In the genomic region with DNA sequence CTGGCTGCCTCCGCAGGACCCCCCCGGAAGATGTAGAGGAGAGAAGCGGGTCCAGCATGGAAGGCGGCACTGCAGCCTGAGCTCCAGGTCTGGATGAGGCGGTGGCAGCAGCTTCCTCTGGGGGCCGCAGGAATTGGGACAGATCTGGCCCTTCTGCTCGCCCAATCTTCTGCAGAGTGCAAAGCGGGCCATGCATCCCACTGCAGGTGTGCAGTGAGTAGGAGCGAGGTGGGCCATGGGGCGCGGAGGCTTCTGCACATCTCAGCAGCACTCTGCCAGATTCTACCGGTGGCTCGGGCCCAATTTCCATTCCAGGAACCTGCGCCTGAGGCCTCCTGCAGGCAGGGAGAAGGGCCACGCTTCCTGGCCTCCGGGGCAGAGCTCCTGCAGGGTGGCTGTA, we compare ENCODE assay signal across 20 cellular contexts.
A peak's percentile ranks its signal among the peaks of the same experiment; 100 is the strongest.
DNase-seq lines count a peak whose midpoint lies in the region; ATAC-seq and TF ChIP-seq lines count a peak whose summit lies in the region.
"Had no signal": no experiment of that assay in that cellular context is flagged by ENCODE, and none has a peak within 500 bp of the region (broad histone marks: within the 10 kb centered on the region; RNA-seq: fewer than 3 reads in every experiment).

No MANE protein-coding gene starts in this region.

- H3K4me3 Mint-ChIP-seq in central memory CD8-positive, alpha-beta T cell: peak overlapping the region; percentile 18
- no peak overlapping the region for H3K4me3 Mint-ChIP-seq in neural progenitor cell
- H3K4me3 Mint-ChIP-seq: B cell; CD8-positive, alpha-beta memory T cell; H9 had no signal

- peaks cover 10% of the 10 kb centered on the region for H3K36me3 Mint-ChIP-seq in central memory CD8-positive, alpha-beta T cell (ENCODE audit: insufficient read depth)
- peaks cover 3% of the 10 kb centered on the region for H3K36me3 Mint-ChIP-seq in neural progenitor cell

- H3K9ac ChIP-seq in HCT116 (ENCODE audit: low read length) (no peak overlapping the region), neural progenitor cell (no peak overlapping the region)

- peak; percentile 52; the same call in 1 of the 2 replicates for ATAC-seq in HCT116
- no peak for ATAC-seq in central memory CD8-positive, alpha-beta T cell (replicated peaks; ENCODE audit: extremely low read depth, poor library complexity, severe bottlenecking)
- ATAC-seq: GM12878 had no signal

- H4K20me1 ChIP-seq in HCT116 (ENCODE audit: insufficient read depth) (no peaks in the 10 kb centered on the region), neural progenitor cell (ENCODE audit: low read depth) (peaks cover 40% of the 10 kb centered on the region)

- H3K4me1 ChIP-seq in HCT116 (ENCODE audit: control insufficient read depth in 1 of 2, insufficient read depth in 2 of 2, low read length in 2 of 2) (no peaks in the 10 kb centered on the region), neural progenitor cell (peaks cover 10% of the 10 kb centered on the region), breast epithelium (no peaks in the 10 kb centered on the region)

- H3K27ac Mint-ChIP-seq in central memory CD8-positive, alpha-beta T cell (ENCODE audit: low read depth): peak overlapping the region; percentile 41
- peak overlapping the region; percentile 57 for H3K27ac Mint-ChIP-seq in neural progenitor cell
- H3K27ac Mint-ChIP-seq: B cell had no signal

- DNase-seq in HCT116 (ENCODE audit: low read depth, low spot score) (no peak), neural progenitor cell (ENCODE audit: low spot score) (no peak), posterior cingulate gyrus (no peak), AG08395 (ENCODE audit: low spot score) (no peak), breast epithelium (ENCODE audit: low spot score in 2 of 2) (no peak)
- DNase-seq in central memory CD8-positive, alpha-beta T cell (ENCODE audit: low spot score in 2 of 2): no peak
- no peak for DNase-seq in activated CD4-positive, alpha-beta T cell treated with anti-CD3 and anti-CD28 coated beads, Interleukin-2, amount 50 U/mL, for 48 hours
- DNase-seq: 8988T; CD8-positive, alpha-beta memory T cell; COR-L47; DMS 273 treated with DMSO at 0.1 percent for 48 hours; DMS53; DND-41; EL; GOT3; H9 had no signal

- BruUV-seq in HCT116 (replicated peaks; lab: Mats Ljungman, UMichigan): no TSS peak

- CTCF ChIA-PET in HCT116 (lab: Charles Lee): no interaction called here

- H2AFZ ChIP-seq in HCT116 (ENCODE audit: low read depth, low read length, poor library complexity, severe bottlenecking) (no peak overlapping the region), neural progenitor cell (replicated peaks) (no peak overlapping the region)

- intact Hi-C loops in HCT116 (cut with micrococcal nuclease): no loop called here
- intact Hi-C loops in posterior cingulate gyrus (cut with DNase I): no loop called here
- intact Hi-C loops in breast epithelium (cut with DNase I; ENCODE audit: low total_unique reads): no loop called here

- H3K4me1 Mint-ChIP-seq in central memory CD8-positive, alpha-beta T cell: peaks cover 37% of the 10 kb centered on the region
- H3K4me1 Mint-ChIP-seq in neural progenitor cell: peaks cover 35% of the 10 kb centered on the region

- TF ChIP-seq POLR2A in HCT116 (IDR thresholded peaks at IDR 0.05; ENCODE audit: borderline replicate concordance, extremely low read depth, insufficient read depth, insufficient read length) (no peak), breast epithelium (IDR thresholded peaks at IDR 0.05) (no peak)

- H3K27me3 Mint-ChIP-seq in central memory CD8-positive, alpha-beta T cell: no peaks in the 10 kb centered on the region
- peaks cover 9% of the 10 kb centered on the region for H3K27me3 Mint-ChIP-seq in neural progenitor cell (ENCODE audit: insufficient read depth, low read depth)
- H3K27me3 Mint-ChIP-seq: B cell; CD8-positive, alpha-beta memory T cell had no signal

- POLR2A ChIA-PET in HCT116 (lab: Charles Lee): no interaction called here

- no peaks in the 10 kb centered on the region for H3K36me3 ChIP-seq in HCT116 (ENCODE audit: control insufficient read depth in 1 of 2, insufficient read depth in 2 of 2, low read length in 2 of 2)
- H3K36me3 ChIP-seq in neural progenitor cell: no peaks in the 10 kb centered on the region
- H3K36me3 ChIP-seq in breast epithelium: no peaks in the 10 kb centered on the region

- H3K4me2 ChIP-seq in HCT116 (ENCODE audit: low read length): no peak overlapping the region
- H3K4me2 ChIP-seq in neural progenitor cell: no peak overlapping the region

- H3K79me2 ChIP-seq in HCT116 (ENCODE audit: insufficient read depth, low read length) (no peaks in the 10 kb centered on the region), neural progenitor cell (ENCODE audit: low read depth) (no peaks in the 10 kb centered on the region)

- RAD21 ChIA-PET in HCT116 (lab: Charles Lee; ENCODE audit: low non-redundant PET in 1 of 2, low total read pairs in 2 of 2, uncharacterized antibody in 2 of 2, unreplicated experiment in 2 of 2): no interaction called here

- TF ChIP-seq CTCF in HCT116 (IDR thresholded peaks at IDR 0.05 in 2 of 3, conservative IDR thresholded peaks at IDR 0.05 in 1 of 3; ENCODE audit: borderline replicate concordance in 1 of 3, insufficient read depth in 1 of 3, low read depth in 2 of 3, low read length in 2 of 3): no peak
- no peak for TF ChIP-seq CTCF in neural progenitor cell (IDR thresholded peaks at IDR 0.05)
- no peak for TF ChIP-seq CTCF in breast epithelium (IDR thresholded peaks at IDR 0.05)

- no peaks in the 10 kb centered on the region for H3K9me2 ChIP-seq in HCT116 (ENCODE audit: insufficient read depth)

- H3K9me3 Mint-ChIP-seq in central memory CD8-positive, alpha-beta T cell: no peaks in the 10 kb centered on the region
- H3K9me3 Mint-ChIP-seq in neural progenitor cell: peaks cover 5% of the 10 kb centered on the region
- H3K9me3 Mint-ChIP-seq: CD8-positive, alpha-beta memory T cell had no signal

- no peak for TF ChIP-seq RAD21 in HCT116 (IDR thresholded peaks at IDR 0.05; ENCODE audit: low read depth)

- peaks cover 4% of the 10 kb centered on the region for H3F3A ChIP-seq in neural progenitor cell (ENCODE audit: low read depth)

- H3K4me3 ChIP-seq in HCT116 (replicated peaks in 1 of 2; ENCODE audit: low read depth in 1 of 2, low read length in 2 of 2): no peak overlapping the region
- no peak overlapping the region for H3K4me3 ChIP-seq in neural progenitor cell
- H3K4me3 ChIP-seq in breast epithelium: no peak overlapping the region
- H3K4me3 ChIP-seq: BLaER1 treated with 17β-estradiol and CSF1 and Interleukin-3, amounts not matched to agents 10 nM and 100 nM; GM12878 had no signal

- H3K27me3 ChIP-seq in HCT116 (ENCODE audit: insufficient read depth, low read length) (no peaks in the 10 kb centered on the region), neural progenitor cell (no peaks in the 10 kb centered on the region), breast epithelium (no peaks in the 10 kb centered on the region)
- H3K27me3 ChIP-seq: BLaER1 treated with 17β-estradiol and CSF1 and Interleukin-3, amounts not matched to agents 10 nM and 100 nM had no signal

- H3K27ac ChIP-seq in HCT116 (ENCODE audit: low read depth, low read length) (no peak overlapping the region), neural progenitor cell (no peak overlapping the region), breast epithelium (no peak overlapping the region)
- H3K27ac ChIP-seq: BLaER1 treated with 17β-estradiol and CSF1 and Interleukin-3, amounts not matched to agents 10 nM and 100 nM; HL-60 had no signal

- H3K9me3 ChIP-seq in HCT116 (ENCODE audit: control insufficient read depth in 1 of 2, insufficient read depth in 1 of 2, low read depth in 1 of 2, low read length in 2 of 2) (no peaks in the 10 kb centered on the region; a peak in 1 of 4 replicates), neural progenitor cell (ENCODE audit: low read depth) (no peaks in the 10 kb centered on the region), breast epithelium (no peaks in the 10 kb centered on the region)

TF ChIP-seq in HCT116, 20 proteins besides CTCF, POLR2A, EP300 and RAD21:
- TF ChIP-seq, protein P1, sequence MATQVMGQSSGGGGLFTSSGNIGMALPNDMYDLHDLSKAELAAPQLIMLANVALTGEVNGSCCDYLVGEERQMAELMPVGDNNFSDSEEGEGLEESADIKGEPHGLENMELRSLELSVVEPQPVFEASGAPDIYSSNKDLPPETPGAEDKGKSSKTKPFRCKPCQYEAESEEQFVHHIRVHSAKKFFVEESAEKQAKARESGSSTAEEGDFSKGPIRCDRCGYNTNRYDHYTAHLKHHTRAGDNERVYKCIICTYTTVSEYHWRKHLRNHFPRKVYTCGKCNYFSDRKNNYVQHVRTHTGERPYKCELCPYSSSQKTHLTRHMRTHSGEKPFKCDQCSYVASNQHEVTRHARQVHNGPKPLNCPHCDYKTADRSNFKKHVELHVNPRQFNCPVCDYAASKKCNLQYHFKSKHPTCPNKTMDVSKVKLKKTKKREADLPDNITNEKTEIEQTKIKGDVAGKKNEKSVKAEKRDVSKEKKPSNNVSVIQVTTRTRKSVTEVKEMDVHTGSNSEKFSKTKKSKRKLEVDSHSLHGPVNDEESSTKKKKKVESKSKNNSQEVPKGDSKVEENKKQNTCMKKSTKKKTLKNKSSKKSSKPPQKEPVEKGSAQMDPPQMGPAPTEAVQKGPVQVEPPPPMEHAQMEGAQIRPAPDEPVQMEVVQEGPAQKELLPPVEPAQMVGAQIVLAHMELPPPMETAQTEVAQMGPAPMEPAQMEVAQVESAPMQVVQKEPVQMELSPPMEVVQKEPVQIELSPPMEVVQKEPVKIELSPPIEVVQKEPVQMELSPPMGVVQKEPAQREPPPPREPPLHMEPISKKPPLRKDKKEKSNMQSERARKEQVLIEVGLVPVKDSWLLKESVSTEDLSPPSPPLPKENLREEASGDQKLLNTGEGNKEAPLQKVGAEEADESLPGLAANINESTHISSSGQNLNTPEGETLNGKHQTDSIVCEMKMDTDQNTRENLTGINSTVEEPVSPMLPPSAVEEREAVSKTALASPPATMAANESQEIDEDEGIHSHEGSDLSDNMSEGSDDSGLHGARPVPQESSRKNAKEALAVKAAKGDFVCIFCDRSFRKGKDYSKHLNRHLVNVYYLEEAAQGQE (IDR thresholded peaks at IDR 0.05; ENCODE audit: low read depth): no peak
- no peak for TF ChIP-seq SP1 (IDR thresholded peaks at IDR 0.05; ENCODE audit: low read depth)
- TF ChIP-seq CEBPB (IDR thresholded peaks at IDR 0.05; ENCODE audit: low read depth): no peak
